8 cellular contexts compared by ENCODE assay signal in genomic region chr7:148698397-148699023, GRCh38. TPM values are rescaled to one million over a fixed set of nuclear protein-coding genes. Genes with fewer than 3 reads are reported as not detected.
DNase-seq lines count a peak whose midpoint lies in the region; ATAC-seq and TF ChIP-seq lines count a peak whose summit lies in the region.

CUL1 (plus strand) TSS chr7:148698903; CDS start chr7:148730123, 31,220 bp downstream.

- H3K36me3 ChIP-seq in thyroid gland, result no peaks in the 10 kb centered on the region

- H3K27ac ChIP-seq in thyroid gland, result peak within 1 kb of the TSS; percentile 95 to 97 (median 97)

- DNase-seq in EL (peak; percentile 73), KBM-7 (peak; percentile 62), SK-MEL-5 (ENCODE audit: low read depth, low spot score) (peak; percentile 77), glomerular endothelial cell (ENCODE audit: extremely low read depth, low read depth, low spot score) (no peak), osteocyte (ENCODE audit: extremely low spot score, unreplicated experiment) (peak; percentile 91), thyroid gland (peak; percentile 87 to 89)
- peak; percentile 85 for DNase-seq in activated naive CD4-positive, alpha-beta T cell treated with anti-CD3 and anti-CD28 coated beads, Interleukin-2, amount 50 U/mL, for 16 hours

- peak in 1 of 2 donors; percentile 80 for TF ChIP-seq POLR2A in thyroid gland (IDR thresholded peaks at IDR 0.05)

- no peaks in the 10 kb centered on the region for H3K9me3 Mint-ChIP-seq in osteocyte (ENCODE audit: unreplicated experiment)

- in situ Hi-C loops in KBM-7 (cut with MboI; ENCODE audit: low pct_unique_long_range_greater_than_20kb, low sequenced_read_pairs), result no loop called here
- in situ Hi-C loops in SK-MEL-5 (cut with HindIII; ENCODE audit: low pct_unique_long_range_greater_than_20kb, low sequenced_read_pairs), result no loop called here

- 0% methylated on average over 11 of the region's 84 CpGs; no CpG with 5 or more reads in 1 of the 2 donors for WGBS in thyroid gland, 2 donors

- peaks cover 31 to 32% of the 10 kb centered on the region in 2 donors for H3K4me1 ChIP-seq in thyroid gland

- H3K4me3 ChIP-seq in thyroid gland (replicated peaks in 1 of 3), result peak within 1 kb of the TSS; percentile 76 to 92 (median 78)

- H3K4me1 Mint-ChIP-seq in osteocyte (ENCODE audit: unreplicated experiment), result peaks cover 47% of the 10 kb centered on the region

- peak within 1 kb of the TSS; percentile 91 for H3K4me3 Mint-ChIP-seq in osteocyte (ENCODE audit: unreplicated experiment)

- no peaks in the 10 kb centered on the region for H3K27me3 ChIP-seq in thyroid gland

- peak; percentile 75 for ATAC-seq in GM21717 (IDR thresholded peaks at IDR 0.05; ENCODE audit: unreplicated experiment)

- H3K27me3 Mint-ChIP-seq in osteocyte (ENCODE audit: unreplicated experiment), result no peaks in the 10 kb centered on the region

- H3K9me3 ChIP-seq in thyroid gland, result no peaks in the 10 kb centered on the region

- TF ChIP-seq CTCF in osteocyte (IDR thresholded peaks at IDR 0.05) (no peak), thyroid gland (IDR thresholded peaks at IDR 0.05) (no peak)

- peak within 1 kb of the TSS; percentile 91 for H3K27ac Mint-ChIP-seq in osteocyte (ENCODE audit: unreplicated experiment)

- H3K36me3 Mint-ChIP-seq in osteocyte (ENCODE audit: unreplicated experiment), result no peaks in the 10 kb centered on the region

- intact Hi-C loops in thyroid gland (cut with DNase I), result loop anchor here (10.0 kb wide), 1 partner anchor 186 kb away; the partner anchor contains the start of gene EZH2

RNA-seq across cellular contexts. Expression of gene CUL1, which starts in this region (rescaled TPM):
- total RNA-seq in SK-MEL-5 (2014; rRNA removed; shearing (Covaris generic)), result 68.4 and 68.6 TPM in 2 replicates
- 75.6 and 79.9 TPM in 2 replicates for polyA plus RNA-seq in SK-MEL-5 (2015; cell fraction: cytosol; rRNA removed)
- 46.5 and 50.6 TPM in 2 replicates for polyA plus RNA-seq in SK-MEL-5 (2015; cell fraction: nucleus; rRNA removed)
- 45.4 and 47.0 TPM in 2 replicates for total RNA-seq in glomerular endothelial cell
- 45.6 and 46.8 TPM in 2 replicates for total RNA-seq in osteocyte
- total RNA-seq in thyroid gland, result 10 to 100 TPM; 51.3 to 53.4 (median 52.9) TPM
